8 cellular contexts compared by ENCODE assay signal in genomic region chr4:170990989-170991589, GRCh38.
DNase-seq lines count a peak whose midpoint lies in the region; ATAC-seq, FAIRE-seq and TF ChIP-seq lines count a peak whose summit lies in the region.

No MANE protein-coding gene starts in this region.

- peak; percentile 67 for TF ChIP-seq RAD21 in HCT116 (IDR thresholded peaks at IDR 0.05; ENCODE audit: low read depth)

- H3K9me3 ChIP-seq in HCT116 (ENCODE audit: control insufficient read depth in 1 of 2, insufficient read depth in 1 of 2, low read depth in 1 of 2, low read length in 2 of 2) (no peaks in the 10 kb centered on the region), astrocyte (ENCODE audit: insufficient read depth, low read depth, low read length) (no peaks in the 10 kb centered on the region), neuronal stem cell (replicated peaks in 1 of 2; ENCODE audit: control insufficient read depth in 2 of 2, insufficient read depth in 1 of 2, low read depth in 1 of 2, low read length in 2 of 2) (no peaks in the 10 kb centered on the region), vagina (no peaks in the 10 kb centered on the region)

- no peak overlapping the region for H2BK12ac ChIP-seq in neuronal stem cell (ENCODE audit: low read length)

- no peaks in the 10 kb centered on the region for H3K4me1 Mint-ChIP-seq in astrocyte (ENCODE audit: low read depth, unreplicated experiment)

- no peaks in the 10 kb centered on the region for H3K9me3 Mint-ChIP-seq in astrocyte (ENCODE audit: unreplicated experiment)

- no peak overlapping the region for H2AK5ac ChIP-seq in neuronal stem cell (ENCODE audit: low read depth, low read length)

- H4K20me1 ChIP-seq in HCT116 (ENCODE audit: insufficient read depth) (no peaks in the 10 kb centered on the region), astrocyte (ENCODE audit: insufficient read depth, low read length) (no peaks in the 10 kb centered on the region)

- no peak overlapping the region for H4K8ac ChIP-seq in neuronal stem cell (ENCODE audit: low read depth, low read length)

- H3K9ac ChIP-seq in HCT116 (ENCODE audit: low read length): no peak overlapping the region
- no peak overlapping the region for H3K9ac ChIP-seq in astrocyte (ENCODE audit: low read length)
- H3K9ac ChIP-seq in neuronal stem cell (ENCODE audit: low read depth, low read length, poor library complexity): no peak overlapping the region

- RAD21 ChIA-PET in HCT116 (lab: Charles Lee; ENCODE audit: low non-redundant PET in 1 of 2, low total read pairs in 2 of 2, uncharacterized antibody in 2 of 2, unreplicated experiment in 2 of 2): interaction anchor here in 1 of 2 experiments (1.0 kb wide), 1 partner anchor 196 kb away, joined by 3 read pairs; no protein-coding TSS in a partner anchor

- H2BK15ac ChIP-seq in neuronal stem cell (ENCODE audit: low read length): no peak overlapping the region

- peak overlapping the region; percentile 10; the same call in 1 of the 2 replicates for H3K4me2 ChIP-seq in HCT116 (ENCODE audit: low read length)
- H3K4me2 ChIP-seq in astrocyte (ENCODE audit: low read length): no peak overlapping the region
- no peak overlapping the region for H3K4me2 ChIP-seq in neuronal stem cell (ENCODE audit: insufficient read depth, low read length, poor library complexity, severe bottlenecking)

- no peak overlapping the region for H3K27ac Mint-ChIP-seq in astrocyte (ENCODE audit: unreplicated experiment)

- H3K9me2 ChIP-seq in HCT116 (ENCODE audit: insufficient read depth): no peaks in the 10 kb centered on the region

- H2AFZ ChIP-seq in HCT116 (ENCODE audit: low read depth, low read length, poor library complexity, severe bottlenecking): peak overlapping the region; percentile 60
- H2AFZ ChIP-seq in astrocyte (ENCODE audit: low read depth, low read length): no peak overlapping the region
- H2AFZ ChIP-seq in neuronal stem cell (ENCODE audit: low read length): no peak overlapping the region

- no peaks in the 10 kb centered on the region for H3K79me1 ChIP-seq in neuronal stem cell (ENCODE audit: low read depth, low read length)

- H3K27ac ChIP-seq in HCT116 (ENCODE audit: low read depth, low read length): no peak overlapping the region
- no peak overlapping the region for H3K27ac ChIP-seq in astrocyte (ENCODE audit: low read depth, low read length)
- H3K27ac ChIP-seq in neuronal stem cell (replicated peaks; ENCODE audit: low read length): no peak overlapping the region
- no peak overlapping the region for H3K27ac ChIP-seq in vagina

- FAIRE-seq in astrocyte (lab: Jason Lieb, UNC): no peak

- H3K79me2 ChIP-seq in HCT116 (ENCODE audit: insufficient read depth, low read length): no peaks in the 10 kb centered on the region
- no peaks in the 10 kb centered on the region for H3K79me2 ChIP-seq in astrocyte (ENCODE audit: insufficient read depth, low read length)

- no peak overlapping the region for H2BK120ac ChIP-seq in neuronal stem cell (ENCODE audit: low read depth, low read length)

- no peak overlapping the region for H2BK5ac ChIP-seq in neuronal stem cell (ENCODE audit: low read length)

- no peak overlapping the region for H3K18ac ChIP-seq in neuronal stem cell (ENCODE audit: low read length)

- intact Hi-C loops in HCT116 (cut with micrococcal nuclease) (loop anchor here (2.0 kb wide), 1 partner anchor 1212 kb away; no protein-coding TSS in a partner anchor), left cardiac atrium (cut with DNase I) (no loop called here), vagina (cut with DNase I) (no loop called here)

- no peaks in the 10 kb centered on the region for H3K27me3 Mint-ChIP-seq in astrocyte (ENCODE audit: low read depth, unreplicated experiment)

- BruUV-seq in HCT116 (replicated peaks; lab: Mats Ljungman, UMichigan): no TSS peak

- no peaks in the 10 kb centered on the region for H3K36me3 Mint-ChIP-seq in astrocyte (ENCODE audit: low read depth, unreplicated experiment)

- H3K23ac ChIP-seq in neuronal stem cell (ENCODE audit: low read depth, low read length, poor library complexity): no peak overlapping the region

- H3K4me1 ChIP-seq in HCT116 (ENCODE audit: control insufficient read depth in 1 of 2, insufficient read depth in 2 of 2, low read length in 2 of 2) (no peaks in the 10 kb centered on the region), astrocyte (ENCODE audit: insufficient read depth, low read length) (no peaks in the 10 kb centered on the region), neuronal stem cell (ENCODE audit: control insufficient read depth in 2 of 2, insufficient read depth in 1 of 2, low read depth in 1 of 2, low read length in 2 of 2) (no peaks in the 10 kb centered on the region), vagina (no peaks in the 10 kb centered on the region)

- CTCF ChIA-PET in HCT116 (lab: Charles Lee): interaction anchor here (0.7 to 2.0 kb wide), 9 partner anchors 10 to 790 kb away, joined by 3 to 12 read pairs (median 3); no protein-coding TSS in a partner anchor

- H3K36me3 ChIP-seq in HCT116 (ENCODE audit: control insufficient read depth in 1 of 2, insufficient read depth in 2 of 2, low read length in 2 of 2) (no peaks in the 10 kb centered on the region), astrocyte (ENCODE audit: insufficient read depth, low read length) (no peaks in the 10 kb centered on the region), neuronal stem cell (replicated peaks in 1 of 2; ENCODE audit: control insufficient read depth in 2 of 2, insufficient read depth in 2 of 2, low read length in 2 of 2) (no peaks in the 10 kb centered on the region), vagina (no peaks in the 10 kb centered on the region)

- H3K4me3 ChIP-seq in HCT116 (replicated peaks in 1 of 2; ENCODE audit: low read depth in 1 of 2, low read length in 2 of 2) (no peak overlapping the region), astrocyte (ENCODE audit: insufficient read depth, low read depth, low read length) (no peak overlapping the region), neuronal stem cell (ENCODE audit: low read length in 2 of 2) (no peak overlapping the region), vagina (no peak overlapping the region)

- DNase-seq in HCT116 (ENCODE audit: low read depth, low spot score) (peak; percentile 37), LoVo (ENCODE audit: low spot score) (peak; percentile 6), astrocyte (ENCODE audit: low read depth) (no peak), neuronal stem cell (ENCODE audit: low spot score) (peak; percentile 35), NCI-H2227 (lab: John Stamatoyannopoulos, UW; ENCODE audit: unreplicated experiment) (no peak), left cardiac atrium (no peak), vagina (ENCODE audit: extremely low spot score in 2 of 2) (no peak)

- no peak overlapping the region for H4K91ac ChIP-seq in neuronal stem cell (ENCODE audit: low read depth, low read length, poor library complexity)

- no peaks in the 10 kb centered on the region for H3K27me3 ChIP-seq in HCT116 (ENCODE audit: insufficient read depth, low read length)
- H3K27me3 ChIP-seq in astrocyte (ENCODE audit: insufficient read depth, low read length): no peaks in the 10 kb centered on the region
- H3K27me3 ChIP-seq in neuronal stem cell (ENCODE audit: control insufficient read depth in 3 of 3, insufficient read depth in 3 of 3, low read depth in 1 of 3, low read length in 3 of 3): no peaks in the 10 kb centered on the region
- H3K27me3 ChIP-seq in vagina: no peaks in the 10 kb centered on the region

- TF ChIP-seq POLR2A in GM18505 (IDR thresholded peaks at IDR 0.05; ENCODE audit: borderline replicate concordance, extremely low read depth, insufficient read depth, insufficient read length): no peak
- TF ChIP-seq POLR2A in HCT116 (IDR thresholded peaks at IDR 0.05; ENCODE audit: borderline replicate concordance, extremely low read depth, insufficient read depth, insufficient read length): no peak
- TF ChIP-seq POLR2A in vagina (IDR thresholded peaks at IDR 0.05): no peak

- TF ChIP-seq CTCF in HCT116 (IDR thresholded peaks at IDR 0.05 in 2 of 3, conservative IDR thresholded peaks at IDR 0.05 in 1 of 3; ENCODE audit: borderline replicate concordance in 1 of 3, insufficient read depth in 1 of 3, low read depth in 2 of 3, low read length in 2 of 3) (peak; percentile 39 to 76 (median 75); a peak in 5 of 6 replicates), astrocyte (IDR thresholded peaks at IDR 0.05; ENCODE audit: insufficient read depth, low read depth, low read length) (peak; percentile 51), vagina (IDR thresholded peaks at IDR 0.05) (no peak)

- H3K4me3 Mint-ChIP-seq in astrocyte (ENCODE audit: unreplicated experiment): no peak overlapping the region

- H3K14ac ChIP-seq in neuronal stem cell (ENCODE audit: low read length): no peak overlapping the region

- no peak overlapping the region for H3K4ac ChIP-seq in neuronal stem cell (ENCODE audit: low read length)

- POLR2A ChIA-PET in HCT116 (lab: Charles Lee): no interaction called here

- WGBS in neuronal stem cell (ENCODE audit: extremely low coverage in 2 of 2, insufficient read length in 2 of 2, insufficient replicate concordance in 1 of 2), 2 donors: no CpG with 5 or more reads among the region's 8 CpGs

- ATAC-seq in GM18505 (IDR thresholded peaks at IDR 0.05; ENCODE audit: unreplicated experiment) (peak; percentile 94), HCT116 (peak; percentile 96), left cardiac atrium (no peak)

TF ChIP-seq in HCT116, 20 proteins besides CTCF, POLR2A, EP300 and RAD21:
- TF ChIP-seq SIN3A (IDR thresholded peaks at IDR 0.05; ENCODE audit: low read depth) (no peak), ZBTB33 (IDR thresholded peaks at IDR 0.05; ENCODE audit: extremely low read depth, insufficient replicate concordance, low read length) (no peak), ATF3 (IDR thresholded peaks at IDR 0.05) (no peak)

Comparison
In these comparisons a context has a peak if more than half of its experiments do, and no peak if none do; other contexts are left out.
1. ATAC-seq: peak in GM18505 (single experiment) and HCT116 (single experiment); none in left cardiac atrium (0 of 2).
2. DNase-seq: peak in HCT116 (single experiment), LoVo (single experiment) and neuronal stem cell (single experiment); none in astrocyte (single experiment), NCI-H2227 (single experiment), left cardiac atrium (single experiment) and vagina (0 of 2).
3. CTCF ChIP-seq: peak in HCT116 (3 of 3) and astrocyte (single experiment); none in vagina (0 of 3).